Comparison of ENCODE assay signal across 6 cellular contexts in genomic region chr17:42545755-42546505, GRCh38. TPM values are rescaled to one million over a fixed set of nuclear protein-coding genes. Genes with fewer than 3 reads are reported as not detected.
DNase-seq lines count a peak whose midpoint lies in the region; ATAC-seq, FAIRE-seq and TF ChIP-seq lines count a peak whose summit lies in the region.
"Not testable (repeated sequence)": the region's sequence is repeated elsewhere in the genome, so short reads cannot be mapped to it uniquely, and the experiment has no call there.

No MANE protein-coding gene starts in this region.

- not testable (repeated sequence) for TF ChIP-seq EP300 in A549 (IDR thresholded peaks at IDR 0.05)

- H2AFZ ChIP-seq in keratinocyte (ENCODE audit: control insufficient read depth, low read length); mesenchymal stem cell (ENCODE audit: low read depth, low read length): not testable (repeated sequence)

- H2BK12ac ChIP-seq in mesenchymal stem cell (ENCODE audit: low read length in 2 of 2): not testable (repeated sequence)

- H2BK120ac ChIP-seq in mesenchymal stem cell (ENCODE audit: low read depth, low read length): not testable (repeated sequence)

- H4K91ac ChIP-seq in mesenchymal stem cell (ENCODE audit: low read length): peak overlapping the region; percentile 20

- H3K4me2 ChIP-seq in A549; keratinocyte (ENCODE audit: control insufficient read depth, extremely low read depth, insufficient read depth, low read depth, low read length); mesenchymal stem cell (ENCODE audit: low read length, poor library complexity, severe bottlenecking): not testable (repeated sequence)

- not testable (repeated sequence) for H2BK15ac ChIP-seq in mesenchymal stem cell (ENCODE audit: low read depth, poor library complexity, severe bottlenecking)

- not testable (repeated sequence) for H3K9me1 ChIP-seq in keratinocyte (ENCODE audit: control insufficient read depth, extremely low read depth, insufficient read depth, low read length)

- DNase-seq in A549 (ENCODE audit: low read depth in 1 of 2, low spot score in 1 of 2); HTR-8/SVneo (ENCODE audit: insufficient read length, low spot score); keratinocyte (ENCODE audit: low read depth, low spot score); mesenchymal stem cell; urothelium cell line (ENCODE audit: low spot score): not testable (repeated sequence)
- peak; percentile 54 for DNase-seq in amniotic epithelial cell (ENCODE audit: low read depth)

- H3K9me3 ChIP-seq in A549; keratinocyte (ENCODE audit: control insufficient read depth, low read depth, low read length); mesenchymal stem cell (ENCODE audit: control insufficient read depth, low read length): not testable (repeated sequence)

- H3K27ac ChIP-seq in A549; keratinocyte (ENCODE audit: control insufficient read depth, insufficient read depth, low read length); mesenchymal stem cell (ENCODE audit: low read length, poor library complexity, severe bottlenecking): not testable (repeated sequence)

- not testable (repeated sequence) for ATAC-seq in A549

- H3K23ac ChIP-seq in mesenchymal stem cell (ENCODE audit: low read length in 2 of 2): not testable (repeated sequence)

- peaks cover 17% of the 10 kb centered on the region for H3K79me1 ChIP-seq in mesenchymal stem cell (replicated peaks; ENCODE audit: low read length, poor library complexity, severe bottlenecking)

- H2AK5ac ChIP-seq in mesenchymal stem cell (ENCODE audit: low read length, severe bottlenecking): not testable (repeated sequence)

- not testable (repeated sequence) for H4K20me1 ChIP-seq in keratinocyte (ENCODE audit: control insufficient read depth, extremely low read depth, insufficient read depth, low read length)

- not testable (repeated sequence) for TF ChIP-seq RAD21 in A549 (conservative IDR thresholded peaks at IDR 0.05 in 1 of 2, IDR thresholded peaks at IDR 0.05 in 1 of 2)

- CTCF ChIA-PET in A549 (lab: Yijun Ruan, JAX): interaction anchor here (0.6 to 4.2 kb wide), 7 partner anchors 9 to 392 kb away, joined by 3 to 37 read pairs (median 5); partner anchors contain the start of genes NAGLU and PSMC3IP

- H3K4me1 ChIP-seq in A549 (peaks cover 18% of the 10 kb centered on the region), keratinocyte (ENCODE audit: control insufficient read depth, extremely low read depth, insufficient read depth, low read length) (peaks cover 14% of the 10 kb centered on the region), mesenchymal stem cell (ENCODE audit: control insufficient read depth, insufficient read depth, low read depth, low read length) (peaks cover 12% of the 10 kb centered on the region)

- 91% methylated on average over 9 of the region's 9 CpGs for WGBS in A549 (ENCODE audit: missing lambda C conversion rate)
- 93% methylated on average over 4 of the region's 9 CpGs for WGBS in mesenchymal stem cell

- H3K79me2 ChIP-seq in keratinocyte (ENCODE audit: control insufficient read depth, insufficient read depth, low read length): not testable (repeated sequence)

- not testable (repeated sequence) for H2BK5ac ChIP-seq in mesenchymal stem cell (ENCODE audit: low read depth, low read length, poor library complexity, severe bottlenecking)

- H3K18ac ChIP-seq in mesenchymal stem cell (ENCODE audit: low read depth in 1 of 2, low read length in 2 of 2): not testable (repeated sequence)

- not testable (repeated sequence) for H3K4me3 ChIP-seq in A549; keratinocyte (ENCODE audit: control insufficient read depth in 2 of 3, extremely low read depth in 1 of 3, insufficient read depth in 2 of 3, low read depth in 1 of 3, low read length in 3 of 3); mesenchymal stem cell (ENCODE audit: insufficient read depth in 1 of 2, low read depth in 1 of 2, low read length in 2 of 2)

- H3K9ac ChIP-seq in keratinocyte (ENCODE audit: control insufficient read depth, extremely low read depth, insufficient read depth, low read length); mesenchymal stem cell (ENCODE audit: low read length): not testable (repeated sequence)

- not testable (repeated sequence) for H3K14ac ChIP-seq in mesenchymal stem cell (ENCODE audit: low read length in 2 of 2)

- H3K4ac ChIP-seq in mesenchymal stem cell (ENCODE audit: low read depth in 1 of 2, low read length in 2 of 2): not testable (repeated sequence)

- not testable (repeated sequence) for H3K27me3 ChIP-seq in keratinocyte (ENCODE audit: control insufficient read depth, extremely low read depth, insufficient read depth, low read length); mesenchymal stem cell (ENCODE audit: control insufficient read depth in 1 of 2, insufficient read depth in 1 of 2, low read length in 2 of 2)

- POLR2A ChIA-PET in A549 (lab: Yijun Ruan, JAX): not testable (repeated sequence)

- not testable (repeated sequence) for TF ChIP-seq CTCF in A549 (IDR thresholded peaks at IDR 0.05); keratinocyte (optimal IDR thresholded peaks at IDR 0.05 in 1 of 3, IDR thresholded peaks at IDR 0.05 in 1 of 3, conservative IDR thresholded peaks at IDR 0.05 in 1 of 3; ENCODE audit: extremely low read depth in 1 of 3, insufficient read depth in 2 of 3, low read length in 3 of 3)

- not testable (repeated sequence) for H4K8ac ChIP-seq in mesenchymal stem cell (ENCODE audit: low read length)

- dilution Hi-C loops in keratinocyte (cut with MboI; ENCODE audit: extremely low pct_ligation_motif_present, low sequenced_read_pairs): not testable (repeated sequence)

- not testable (repeated sequence) for H3K36me3 ChIP-seq in keratinocyte (ENCODE audit: control insufficient read depth in 2 of 2, extremely low read depth in 1 of 2, insufficient read depth in 2 of 2, low read length in 2 of 2)
- peaks cover 40 to 45% of the 10 kb centered on the region in 2 experiments for H3K36me3 ChIP-seq in mesenchymal stem cell (ENCODE audit: control insufficient read depth in 1 of 2, insufficient read depth in 2 of 2, low read depth in 1 of 2, low read length in 2 of 2)

- FAIRE-seq in A549 (lab: Jason Lieb, UNC) (peak; percentile 92), HTR-8/SVneo (lab: Jason Lieb, UNC) (peak; percentile 68), keratinocyte (lab: Jason Lieb, UNC) (peak; percentile 41), urothelium cell line (lab: Jason Lieb, UNC) (peak; percentile 17)

- not testable (repeated sequence) for TF ChIP-seq POLR2A in A549 (IDR thresholded peaks at IDR 0.05; ENCODE audit: low read length)

RNA-seq across cellular contexts. Expression of gene HSD17B1, which starts 6.8 kb away (rescaled TPM):
- 0.40 and 0.49 TPM in 2 replicates for polyA plus RNA-seq in A549 (2011; rRNA removed)
- polyA plus RNA-seq in A549 (2012; cell fraction: cytosol; rRNA removed): 1.3 and 1.4 TPM in 2 replicates
- polyA plus RNA-seq in A549 (2012; cell fraction: nucleus; rRNA removed): 3.4 and 4.8 TPM in 2 replicates
- 1.2 to 1.9 TPM (median 1.5 TPM) in 3 replicates for polyA plus RNA-seq in A549 (2017; fragmentation: RNase III; extraction: RNeasy Plus Mini Kit Qiagen cat#74134 plus additional on column Dnase treatment)
- 0.24 and 0.29 TPM in 2 replicates for polyA minus RNA-seq in A549 (2011; rRNA and poly(A)+ RNA removed)
- polyA plus RNA-seq in keratinocyte: 3.6 to 14.7 TPM (median 5.3 TPM) in 3 replicates
- 1.2 TPM for polyA plus RNA-seq in keratinocyte (2011; ENCODE audit: low read depth)
- polyA plus RNA-seq in keratinocyte (2011; cell fraction: cytosol; rRNA removed): 2.9 and 8.8 TPM in 2 replicates
- polyA plus RNA-seq in keratinocyte (2011; cell fraction: nucleus; rRNA removed): 2.6 and 4.3 TPM in 2 replicates
- polyA plus RNA-seq in keratinocyte (2012; ENCODE audit: low replicate concordance): 6.6 and 8.9 TPM in 2 replicates
- polyA minus RNA-seq in keratinocyte: 1.6 to 4.4 TPM (median 4.4 TPM) in 3 replicates
- polyA minus RNA-seq in keratinocyte (2011; cell fraction: cytosol; rRNA and poly(A)+ RNA removed): 21.1 TPM
- polyA minus RNA-seq in keratinocyte (2011; cell fraction: nucleus; rRNA and poly(A)+ RNA removed): 2.3 and 3.5 TPM in 2 replicates
- 0.57 TPM for polyA plus RNA-seq in mesenchymal stem cell (2013, experiment 1 of 2)
- polyA plus RNA-seq in mesenchymal stem cell (2013, experiment 2 of 2): 0.59 TPM

RNA-seq across cellular contexts. Expression of gene NAGLU, which starts 9.9 kb away (rescaled TPM):
- polyA plus RNA-seq in A549 (2011; rRNA removed) (17.8 and 18.0 TPM in 2 replicates), A549 (2017; fragmentation: RNase III; extraction: RNeasy Plus Mini Kit Qiagen cat#74134 plus additional on column Dnase treatment) (28.2 to 34.5 TPM (median 34.0 TPM) in 3 replicates), keratinocyte (6.9 to 13.1 TPM (median 10.8 TPM) in 3 replicates)
- 33.3 and 49.9 TPM in 2 replicates for polyA plus RNA-seq in A549 (2012; cell fraction: cytosol; rRNA removed)
- polyA plus RNA-seq in A549 (2012; cell fraction: nucleus; rRNA removed): 125 and 164 TPM in 2 replicates
- 22.4 and 34.9 TPM in 2 replicates for polyA minus RNA-seq in A549 (2011; rRNA and poly(A)+ RNA removed)
- 5.3 TPM for polyA plus RNA-seq in keratinocyte (2011; ENCODE audit: low read depth)
- 3.9 and 8.4 TPM in 2 replicates for polyA plus RNA-seq in keratinocyte (2011; cell fraction: cytosol; rRNA removed)
- polyA plus RNA-seq in keratinocyte (2011; cell fraction: nucleus; rRNA removed): 18.6 and 22.6 TPM in 2 replicates
- 9.3 and 11.9 TPM in 2 replicates for polyA plus RNA-seq in keratinocyte (2012; ENCODE audit: low replicate concordance)
- polyA minus RNA-seq in keratinocyte: 5.9 to 19.1 TPM (median 8.8 TPM) in 3 replicates
- polyA minus RNA-seq in keratinocyte (2011; cell fraction: cytosol; rRNA and poly(A)+ RNA removed): 15.2 TPM
- polyA minus RNA-seq in keratinocyte (2011; cell fraction: nucleus; rRNA and poly(A)+ RNA removed): 13.3 and 15.4 TPM in 2 replicates
- 51.2 TPM for polyA plus RNA-seq in mesenchymal stem cell (2013, experiment 1 of 2)
- polyA plus RNA-seq in mesenchymal stem cell (2013, experiment 2 of 2): 52.1 TPM

RNA-seq across cellular contexts. Expression of gene COASY, which starts 16.0 kb away (rescaled TPM):
- polyA plus RNA-seq in A549 (2011; rRNA removed): 65.4 and 77.5 TPM in 2 replicates
- 116 and 139 TPM in 2 replicates for polyA plus RNA-seq in A549 (2012; cell fraction: cytosol; rRNA removed)
- 273 and 349 TPM in 2 replicates for polyA plus RNA-seq in A549 (2012; cell fraction: nucleus; rRNA removed)
- polyA plus RNA-seq in A549 (2017; fragmentation: RNase III; extraction: RNeasy Plus Mini Kit Qiagen cat#74134 plus additional on column Dnase treatment): 103 to 113 TPM (median 112 TPM) in 3 replicates
- polyA minus RNA-seq in A549 (2011; rRNA and poly(A)+ RNA removed): 86.3 and 94.3 TPM in 2 replicates
- polyA plus RNA-seq in keratinocyte: 25.9 to 49.8 TPM (median 26.2 TPM) in 3 replicates
- polyA plus RNA-seq in keratinocyte (2011; ENCODE audit: low read depth): 23.3 TPM
- polyA plus RNA-seq in keratinocyte (2011; cell fraction: cytosol; rRNA removed): 25.9 and 41.0 TPM in 2 replicates
- 58.5 and 74.0 TPM in 2 replicates for polyA plus RNA-seq in keratinocyte (2011; cell fraction: nucleus; rRNA removed)
- 73.0 and 73.2 TPM in 2 replicates for polyA plus RNA-seq in keratinocyte (2012; ENCODE audit: low replicate concordance)
- polyA minus RNA-seq in keratinocyte: 15.1 to 128 TPM (median 29.9 TPM) in 3 replicates
- 46.0 TPM for polyA minus RNA-seq in keratinocyte (2011; cell fraction: cytosol; rRNA and poly(A)+ RNA removed)
- polyA minus RNA-seq in keratinocyte (2011; cell fraction: nucleus; rRNA and poly(A)+ RNA removed): 17.7 and 25.6 TPM in 2 replicates
- 77.2 TPM for polyA plus RNA-seq in mesenchymal stem cell (2013, experiment 1 of 2)
- 75.7 TPM for polyA plus RNA-seq in mesenchymal stem cell (2013, experiment 2 of 2)

RNA-seq across cellular contexts. Expression of gene MLX, which starts 21.0 kb away (rescaled TPM):
- polyA plus RNA-seq in A549 (2011; rRNA removed) (48.0 and 48.6 TPM in 2 replicates), A549 (2017; fragmentation: RNase III; extraction: RNeasy Plus Mini Kit Qiagen cat#74134 plus additional on column Dnase treatment) (46.3 to 48.1 TPM (median 47.0 TPM) in 3 replicates), keratinocyte (39.2 to 45.1 TPM (median 39.5 TPM) in 3 replicates)
- polyA plus RNA-seq in A549 (2012; cell fraction: cytosol; rRNA removed): 34.8 and 40.4 TPM in 2 replicates
- polyA plus RNA-seq in A549 (2012; cell fraction: nucleus; rRNA removed): 39.8 and 41.7 TPM in 2 replicates
- 49.3 and 59.8 TPM in 2 replicates for polyA minus RNA-seq in A549 (2011; rRNA and poly(A)+ RNA removed)
- polyA plus RNA-seq in keratinocyte (2011; ENCODE audit: low read depth): 28.8 TPM
- 28.3 and 30.3 TPM in 2 replicates for polyA plus RNA-seq in keratinocyte (2011; cell fraction: cytosol; rRNA removed)
- 41.1 and 44.6 TPM in 2 replicates for polyA plus RNA-seq in keratinocyte (2011; cell fraction: nucleus; rRNA removed)
- 36.7 and 38.2 TPM in 2 replicates for polyA plus RNA-seq in keratinocyte (2012; ENCODE audit: low replicate concordance)
- polyA minus RNA-seq in keratinocyte: 34.2 to 40.4 TPM (median 35.1 TPM) in 3 replicates
- polyA minus RNA-seq in keratinocyte (2011; cell fraction: cytosol; rRNA and poly(A)+ RNA removed): 11.9 TPM
- 8.1 and 11.6 TPM in 2 replicates for polyA minus RNA-seq in keratinocyte (2011; cell fraction: nucleus; rRNA and poly(A)+ RNA removed)
- polyA plus RNA-seq in mesenchymal stem cell (2013, experiment 1 of 2): 45.3 TPM
- 45.3 TPM for polyA plus RNA-seq in mesenchymal stem cell (2013, experiment 2 of 2)

RNA-seq across cellular contexts. Expression of gene PSMC3IP, which starts 31.6 kb away (rescaled TPM):
- polyA plus RNA-seq in A549 (2011; rRNA removed) (17.8 and 26.1 TPM in 2 replicates), A549 (2017; fragmentation: RNase III; extraction: RNeasy Plus Mini Kit Qiagen cat#74134 plus additional on column Dnase treatment) (37.3 to 40.7 TPM (median 37.9 TPM) in 3 replicates), keratinocyte (2.4 to 7.8 TPM (median 7.7 TPM) in 3 replicates)
- polyA plus RNA-seq in A549 (2012; cell fraction: cytosol; rRNA removed): 26.0 and 33.5 TPM in 2 replicates
- polyA plus RNA-seq in A549 (2012; cell fraction: nucleus; rRNA removed): 25.9 and 35.2 TPM in 2 replicates
- polyA minus RNA-seq in A549 (2011; rRNA and poly(A)+ RNA removed): 8.3 and 9.2 TPM in 2 replicates
- 4.7 TPM for polyA plus RNA-seq in keratinocyte (2011; ENCODE audit: low read depth)
- 1.8 and 2.1 TPM in 2 replicates for polyA plus RNA-seq in keratinocyte (2011; cell fraction: cytosol; rRNA removed)
- polyA plus RNA-seq in keratinocyte (2011; cell fraction: nucleus; rRNA removed): 6.1 and 7.5 TPM in 2 replicates
- polyA plus RNA-seq in keratinocyte (2012; ENCODE audit: low replicate concordance): 2.0 and 6.5 TPM in 2 replicates
- 0.33 to 3.3 TPM (median 1.7 TPM) in 3 replicates for polyA minus RNA-seq in keratinocyte
- not detected for polyA minus RNA-seq in keratinocyte (2011; cell fraction: cytosol; rRNA and poly(A)+ RNA removed)
- polyA minus RNA-seq in keratinocyte (2011; cell fraction: nucleus; rRNA and poly(A)+ RNA removed): 0.95 and 2.3 TPM in 2 replicates
- 5.2 TPM for polyA plus RNA-seq in mesenchymal stem cell (2013, experiment 1 of 2)
- polyA plus RNA-seq in mesenchymal stem cell (2013, experiment 2 of 2): 4.7 TPM
